25 cellular contexts compared by ENCODE assay signal in the genomic region with DNA sequence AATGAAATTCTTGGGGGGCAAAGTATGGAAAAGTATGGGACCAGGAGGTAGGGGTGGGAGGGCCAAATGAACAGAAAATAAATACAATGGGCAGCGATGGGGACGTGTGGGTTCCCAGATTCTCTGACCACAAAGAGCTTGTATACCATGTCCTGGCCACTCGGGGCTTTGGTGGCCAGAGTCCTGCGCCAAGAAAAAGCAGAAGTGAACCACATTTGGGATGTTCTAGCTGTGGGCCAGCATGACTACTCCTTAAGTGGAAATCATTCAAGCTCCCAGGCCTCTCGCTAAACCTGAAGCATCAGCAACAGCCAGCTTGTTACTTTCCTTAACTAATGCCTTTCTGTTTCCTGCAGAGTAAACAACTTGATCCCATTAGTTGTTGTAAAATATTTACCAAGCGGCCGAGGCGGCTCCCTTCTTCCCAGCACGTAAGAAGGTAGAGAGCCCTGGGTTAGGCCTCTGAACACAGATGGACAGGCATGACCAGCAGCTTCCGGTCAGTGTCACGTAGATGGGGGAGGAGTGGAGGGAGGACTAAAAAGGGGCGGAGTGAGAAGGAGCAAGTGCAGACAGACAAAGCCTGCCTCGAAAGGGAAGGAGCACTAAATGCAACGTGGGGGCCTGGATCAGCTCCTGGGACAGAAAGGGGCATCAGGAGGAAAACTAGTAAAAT.
A peak's percentile ranks its signal among the peaks of the same experiment; 100 is the strongest.
DNase-seq lines count a peak whose midpoint lies in the region; TF ChIP-seq lines count a peak whose summit lies in the region.
"Had no signal": no experiment of that assay in that cellular context is flagged by ENCODE, and none has a peak within 500 bp of the region (broad histone marks: within the 10 kb centered on the region; RNA-seq: fewer than 3 reads in every experiment).

No MANE protein-coding gene starts in this region.

- TF ChIP-seq CTCF in VCaP (conservative IDR thresholded peaks at IDR 0.05) (no peak), kidney epithelial cell (IDR thresholded peaks at IDR 0.05; ENCODE audit: insufficient read depth, low read length, poor library complexity, severe bottlenecking) (no peak), A673 (conservative IDR thresholded peaks at IDR 0.05; ENCODE audit: low read depth, low read length) (no peak)

- intact Hi-C loops in A673 (cut with micrococcal nuclease; ENCODE audit: unreplicated experiment), result no loop called here
- intact Hi-C loops in activated CD4-positive, alpha-beta memory T cell treated with anti-CD3 and anti-CD28 coated beads for 36 hours (cut with micrococcal nuclease), result no loop called here

- H3K4me3 ChIP-seq in kidney epithelial cell (ENCODE audit: low read depth, low read length) (no peak overlapping the region), A673 (ENCODE audit: low read depth, low read length, poor library complexity, severe bottlenecking) (no peak overlapping the region)
- H3K4me3 ChIP-seq: body of pancreas had no signal

- CTCF ChIA-PET in A673 (lab: Charles Lee), result no interaction called here
- CTCF ChIA-PET in activated CD4-positive, alpha-beta memory T cell treated with anti-CD3 and anti-CD28 coated beads for 36 hours (lab: Charles Lee), result no interaction called here

- no peaks in the 10 kb centered on the region for H3K9me3 Mint-ChIP-seq in activated CD4-positive, alpha-beta memory T cell treated with anti-CD3 and anti-CD28 coated beads for 36 hours
- H3K9me3 Mint-ChIP-seq: activated CD4-positive, alpha-beta T cell treated with anti-CD3 and anti-CD28 coated beads, Interleukin-2, amount 10 ng/mL, durations not matched to agents 7 days and 5 days; CD4-positive, CD25-positive, alpha-beta regulatory T cell; neural crest cell; stimulated activated naive B cell treated with anti-CD40 and anti-IgM and Interleukin-4, amounts not matched to agents 10 μg/mL and 1 μg/mL and 100 μg/mL, for 72 hours; T-helper 2 cell treated with Interferon-gamma antibody and Interleukin-4, amounts not matched to agents 5 μg/mL and 100 μg/mL, for 36 hours had no signal

- H3K27me3 ChIP-seq in kidney epithelial cell (ENCODE audit: control insufficient read depth, insufficient read depth, low read length), result no peaks in the 10 kb centered on the region
- H3K27me3 ChIP-seq in A673 (replicated peaks; ENCODE audit: insufficient read depth, low read depth, low read length, poor library complexity), result no peaks in the 10 kb centered on the region
- H3K27me3 ChIP-seq: body of pancreas had no signal

- POLR2A ChIA-PET in A673 (lab: Charles Lee; ENCODE audit: low non-redundant PET), result no interaction called here
- POLR2A ChIA-PET in activated CD4-positive, alpha-beta memory T cell treated with anti-CD3 and anti-CD28 coated beads for 36 hours (lab: Charles Lee), result no interaction called here

- peaks cover 6% of the 10 kb centered on the region for H3K27me3 Mint-ChIP-seq in activated CD4-positive, alpha-beta memory T cell treated with anti-CD3 and anti-CD28 coated beads for 36 hours
- H3K27me3 Mint-ChIP-seq: activated CD4-positive, alpha-beta T cell treated with anti-CD3 and anti-CD28 coated beads, Interleukin-2, amount 10 ng/mL, durations not matched to agents 7 days and 5 days; stimulated activated naive B cell treated with anti-CD40 and anti-IgM and Interleukin-4, amounts not matched to agents 10 μg/mL and 1 μg/mL and 100 μg/mL, for 72 hours had no signal

- no peaks in the 10 kb centered on the region for H3K4me1 Mint-ChIP-seq in activated CD4-positive, alpha-beta memory T cell treated with anti-CD3 and anti-CD28 coated beads for 36 hours (ENCODE audit: low read depth)
- H3K4me1 Mint-ChIP-seq: activated CD4-positive, alpha-beta T cell treated with anti-CD3 and anti-CD28 coated beads, Interleukin-2, amount 10 ng/mL, durations not matched to agents 7 days and 5 days; CD4-positive, CD25-positive, alpha-beta regulatory T cell had no signal

- DNase-seq in HT-29 (ENCODE audit: low spot score) (peak; percentile 39), kidney epithelial cell (ENCODE audit: low read depth) (peak; percentile 19), renal cortical epithelial cell (ENCODE audit: low read depth) (peak; percentile 92), cerebellar cortex (ENCODE audit: low spot score) (no peak), A673 (ENCODE audit: low spot score) (no peak)
- no peak for DNase-seq in activated CD4-positive, alpha-beta memory T cell treated with anti-CD3 and anti-CD28 coated beads for 36 hours
- DNase-seq: activated CD4-positive, alpha-beta T cell treated with anti-CD3 and anti-CD28 coated beads, Interleukin-2, amount 10 ng/mL, durations not matched to agents 7 days and 5 days; activated naive CD4-positive, alpha-beta T cell; activated T-cell treated with anti-CD3 and anti-CD28 coated beads, Interleukin-2, amount 50 U/mL, for 48 hours; CD4-positive, CD25-positive, alpha-beta regulatory T cell; cerebellar nuclear complex; glutamatergic neuron; Karpas-422; mammary epithelial cell; NCI-H1092; NCI-H187; NCI-H526; posterior cingulate gyrus; SHP77; stimulated activated CD4-positive, alpha-beta T cell treated with anti-CD3 and anti-CD28 coated beads, Interleukin-15, amount 100 ng/mL, for 24 hours; stimulated activated naive B cell treated with anti-CD40 and anti-IgM and Interleukin-4, amounts not matched to agents 10 μg/mL and 1 μg/mL and 100 μg/mL, for 72 hours had no signal

- BruUV-seq in A673 (replicated peaks; lab: Mats Ljungman, UMichigan), result no TSS peak

- H3K4me1 ChIP-seq in A673 (ENCODE audit: insufficient read depth, low read length, poor library complexity, severe bottlenecking), result no peaks in the 10 kb centered on the region
- H3K4me1 ChIP-seq: body of pancreas had no signal

- H3K9me3 ChIP-seq in A673 (ENCODE audit: low read depth, low read length, poor library complexity, severe bottlenecking), result no peaks in the 10 kb centered on the region
- H3K9me3 ChIP-seq: body of pancreas had no signal

- no peak overlapping the region for H3K4me3 Mint-ChIP-seq in activated CD4-positive, alpha-beta memory T cell treated with anti-CD3 and anti-CD28 coated beads for 36 hours
- H3K4me3 Mint-ChIP-seq: activated CD4-positive, alpha-beta T cell treated with anti-CD3 and anti-CD28 coated beads, Interleukin-2, amount 10 ng/mL, durations not matched to agents 7 days and 5 days; CD4-positive, CD25-positive, alpha-beta regulatory T cell; neural crest cell; stimulated activated naive B cell treated with anti-CD40 and anti-IgM and Interleukin-4, amounts not matched to agents 10 μg/mL and 1 μg/mL and 100 μg/mL, for 72 hours; T-helper 2 cell treated with Interferon-gamma antibody and Interleukin-4, amounts not matched to agents 5 μg/mL and 100 μg/mL, for 36 hours had no signal

- H3K36me3 ChIP-seq in kidney epithelial cell (ENCODE audit: control insufficient read depth, insufficient read depth, low read length) (no peaks in the 10 kb centered on the region), A673 (ENCODE audit: insufficient read depth, low read length, poor library complexity, severe bottlenecking) (no peaks in the 10 kb centered on the region)

- H3K27ac Mint-ChIP-seq in activated CD4-positive, alpha-beta memory T cell treated with anti-CD3 and anti-CD28 coated beads for 36 hours, result no peak overlapping the region
- H3K27ac Mint-ChIP-seq: activated CD4-positive, alpha-beta T cell treated with anti-CD3 and anti-CD28 coated beads, Interleukin-2, amount 10 ng/mL, durations not matched to agents 7 days and 5 days; CD4-positive, CD25-positive, alpha-beta regulatory T cell; stimulated activated naive B cell treated with anti-CD40 and anti-IgM and Interleukin-4, amounts not matched to agents 10 μg/mL and 1 μg/mL and 100 μg/mL, for 72 hours; T-helper 2 cell treated with Interferon-gamma antibody and Interleukin-4, amounts not matched to agents 5 μg/mL and 100 μg/mL, for 36 hours had no signal

- no peaks in the 10 kb centered on the region for H3K36me3 Mint-ChIP-seq in activated CD4-positive, alpha-beta memory T cell treated with anti-CD3 and anti-CD28 coated beads for 36 hours
- H3K36me3 Mint-ChIP-seq: stimulated activated naive B cell treated with anti-CD40 and anti-IgM and Interleukin-4, amounts not matched to agents 10 μg/mL and 1 μg/mL and 100 μg/mL, for 72 hours had no signal

- H3K27ac ChIP-seq in VCaP (peak overlapping the region; percentile 55), A673 (ENCODE audit: low read depth, low read length, poor library complexity, severe bottlenecking) (no peak overlapping the region)
- H3K27ac ChIP-seq: body of pancreas had no signal

Comparison
In these comparisons a context has a peak if more than half of its experiments do, and no peak if none do; other contexts are left out.
1. DNase-seq: peak in HT-29 (single experiment), kidney epithelial cell (single experiment) and renal cortical epithelial cell (single experiment); none in cerebellar cortex (single experiment), A673 (single experiment) and activated CD4-positive, alpha-beta memory T cell treated with anti-CD3 and anti-CD28 coated beads for 36 hours (single experiment).